In genomic region chr11:119509277-119509841, GRCh38 we compare ENCODE assay signal across 11 cellular contexts.
DNase-seq lines count a peak whose midpoint lies in the region; ATAC-seq lines count a peak whose summit lies in the region.
"Had no signal": no experiment of that assay in that cellular context is flagged by ENCODE, and none has a peak within 500 bp of the region (broad histone marks: within the 10 kb centered on the region; RNA-seq: fewer than 3 reads in every experiment).

No MANE protein-coding gene starts in this region.

- H3K9me3 ChIP-seq in SJCRH30 (replicated peaks): no peaks in the 10 kb centered on the region
- H3K9me3 ChIP-seq: testis had no signal

- no peaks in the 10 kb centered on the region for H3K9me3 Mint-ChIP-seq in activated T-cell treated with anti-CD3 and anti-CD28 coated beads, Interleukin-2, amount 50 U/mL, for 24 hours
- no peaks in the 10 kb centered on the region for H3K9me3 Mint-ChIP-seq in stimulated activated naive CD8-positive, alpha-beta T cell treated with anti-CD3 and anti-CD28 coated beads, Interleukin-15, amount 100 ng/mL, for 72 hours

- peaks cover 58% of the 10 kb centered on the region for H3K4me1 ChIP-seq in SJCRH30

- peaks cover 31% of the 10 kb centered on the region for H3K27me3 Mint-ChIP-seq in activated T-cell treated with anti-CD3 and anti-CD28 coated beads, Interleukin-2, amount 50 U/mL, for 24 hours
- H3K27me3 Mint-ChIP-seq in stimulated activated naive CD8-positive, alpha-beta T cell treated with anti-CD3 and anti-CD28 coated beads, Interleukin-15, amount 100 ng/mL, for 72 hours: peaks cover 16% of the 10 kb centered on the region

- no peaks in the 10 kb centered on the region for H3K36me3 ChIP-seq in SJCRH30

- H3K27ac ChIP-seq in SJCRH30: peak overlapping the region; percentile 97
- H3K27ac ChIP-seq: testis had no signal

- no peak overlapping the region for H3K4me3 ChIP-seq in SJCRH30
- H3K4me3 ChIP-seq: testis had no signal

- peaks cover 16% of the 10 kb centered on the region for H3K4me1 Mint-ChIP-seq in activated T-cell treated with anti-CD3 and anti-CD28 coated beads, Interleukin-2, amount 50 U/mL, for 24 hours (ENCODE audit: low read depth)
- peaks cover 13% of the 10 kb centered on the region for H3K4me1 Mint-ChIP-seq in stimulated activated naive CD8-positive, alpha-beta T cell treated with anti-CD3 and anti-CD28 coated beads, Interleukin-15, amount 100 ng/mL, for 72 hours
- H3K4me1 Mint-ChIP-seq: mesothelial cell of epicardium had no signal

- H3K27ac Mint-ChIP-seq in activated T-cell treated with anti-CD3 and anti-CD28 coated beads, Interleukin-2, amount 50 U/mL, for 24 hours: peak overlapping the region; percentile 51
- H3K27ac Mint-ChIP-seq in stimulated activated naive CD8-positive, alpha-beta T cell treated with anti-CD3 and anti-CD28 coated beads, Interleukin-15, amount 100 ng/mL, for 72 hours: no peak overlapping the region
- H3K27ac Mint-ChIP-seq: mesothelial cell of epicardium had no signal

- DNase-seq in activated T-cell treated with anti-CD3 and anti-CD28 coated beads, Interleukin-2, amount 50 U/mL, for 24 hours: no peak
- DNase-seq in activated T-cell treated with anti-CD3 and anti-CD28 coated beads, Interleukin-2, amount 50 U/mL, for 48 hours: no peak
- DNase-seq in SJCRH30 (peak; percentile 52 to 56), fibroblast of peridontal ligament (ENCODE audit: extremely low read depth) (peak; percentile 41), H4 (ENCODE audit: low spot score) (no peak)
- no peak for DNase-seq in stimulated activated naive CD8-positive, alpha-beta T cell treated with anti-CD3 and anti-CD28 coated beads, Interleukin-15, amount 100 ng/mL, for 72 hours
- DNase-seq: DMS79 treated with DMSO at 0.1 percent for 48 hours, testis had no signal

- ATAC-seq in stimulated activated naive CD8-positive, alpha-beta T cell treated with anti-CD3 and anti-CD28 coated beads, Interleukin-15, amount 100 ng/mL, for 72 hours: peak; percentile 31
- ATAC-seq in HG02870 (IDR thresholded peaks at IDR 0.05; ENCODE audit: unreplicated experiment) (no peak), HG02970 (IDR thresholded peaks at IDR 0.05; ENCODE audit: low FRiP score, unreplicated experiment) (no peak)

- H3K4me3 Mint-ChIP-seq in activated T-cell treated with anti-CD3 and anti-CD28 coated beads, Interleukin-2, amount 50 U/mL, for 24 hours: no peak overlapping the region
- H3K4me3 Mint-ChIP-seq in stimulated activated naive CD8-positive, alpha-beta T cell treated with anti-CD3 and anti-CD28 coated beads, Interleukin-15, amount 100 ng/mL, for 72 hours: peak overlapping the region in 1 of 2 donors; percentile 42
- H3K4me3 Mint-ChIP-seq: mesothelial cell of epicardium had no signal

- no peaks in the 10 kb centered on the region for H3K36me3 Mint-ChIP-seq in activated T-cell treated with anti-CD3 and anti-CD28 coated beads, Interleukin-2, amount 50 U/mL, for 24 hours (ENCODE audit: low read depth)
- H3K36me3 Mint-ChIP-seq: mesothelial cell of epicardium had no signal

- H3K27me3 ChIP-seq in SJCRH30: no peaks in the 10 kb centered on the region
- H3K27me3 ChIP-seq: testis had no signal

Comparison
In these comparisons a context has a peak if more than half of its experiments do, and no peak if none do; other contexts are left out.
1. DNase-seq: peak in SJCRH30 (2 of 2) and fibroblast of peridontal ligament (single experiment); none in activated T-cell treated with anti-CD3 and anti-CD28 coated beads, Interleukin-2, amount 50 U/mL, for 24 hours (single experiment), activated T-cell treated with anti-CD3 and anti-CD28 coated beads, Interleukin-2, amount 50 U/mL, for 48 hours (0 of 2), stimulated activated naive CD8-positive, alpha-beta T cell treated with anti-CD3 and anti-CD28 coated beads, Interleukin-15, amount 100 ng/mL, for 72 hours (0 of 2) and H4 (single experiment).